Comparison of ENCODE assay signal across 20 cellular contexts in genomic region chr17:1766382-1767135, GRCh38. TPM values are rescaled to one million over a fixed set of nuclear protein-coding genes. Genes with fewer than 3 reads are reported as not detected.
DNase-seq lines count a peak whose midpoint lies in the region; ATAC-seq and TF ChIP-seq lines count a peak whose summit lies in the region.
"Had no signal": no experiment of that assay in that cellular context is flagged by ENCODE, and none has a peak within 500 bp of the region (broad histone marks: within the 10 kb centered on the region; RNA-seq: fewer than 3 reads in every experiment).

No MANE protein-coding gene starts in this region.

- H3K36me3 ChIP-seq in BLaER1 (no peaks in the 10 kb centered on the region), gastrocnemius medialis (peaks cover 0 to 17% of the 10 kb centered on the region in 2 donors), Karpas-422 (ENCODE audit: insufficient read depth, low read length) (no peaks in the 10 kb centered on the region)
- H3K36me3 ChIP-seq: SJCRH30 had no signal

- H3K9me3 ChIP-seq in BLaER1: no peaks in the 10 kb centered on the region
- no peaks in the 10 kb centered on the region for H3K9me3 ChIP-seq in gastrocnemius medialis
- no peaks in the 10 kb centered on the region for H3K9me3 ChIP-seq in Karpas-422 (ENCODE audit: low read length)
- H3K9me3 ChIP-seq: SJCRH30 had no signal

- H3K27me3 ChIP-seq in BLaER1 (no peaks in the 10 kb centered on the region), gastrocnemius medialis (no peaks in the 10 kb centered on the region), Karpas-422 (ENCODE audit: low read length) (no peaks in the 10 kb centered on the region)
- H3K27me3 ChIP-seq: SJCRH30 had no signal

- CTCF ChIA-PET in RWPE1 (lab: Yijun Ruan, JAX): interaction anchor here (0.6 to 1.3 kb wide), 3 partner anchors 9 to 26 kb away, joined by 3 to 4 read pairs (median 3); no protein-coding TSS in a partner anchor

- peak overlapping the region; percentile 43 for H3K4me2 ChIP-seq in BLaER1
- H3K4me2 ChIP-seq in Karpas-422 (ENCODE audit: low read depth, low read length, poor library complexity, severe bottlenecking): no peak overlapping the region

- TF ChIP-seq POLR2A in gastrocnemius medialis (IDR thresholded peaks at IDR 0.05): no peak

- H3K79me2 ChIP-seq in Karpas-422 (ENCODE audit: low read length): no peaks in the 10 kb centered on the region

- no peaks in the 10 kb centered on the region for H4K20me1 ChIP-seq in BLaER1
- no peaks in the 10 kb centered on the region for H4K20me1 ChIP-seq in Karpas-422 (ENCODE audit: insufficient read depth, low read depth, low read length)

- intact Hi-C loops in left ventricle myocardium superior (cut with micrococcal nuclease) (no loop called here), gastrocnemius medialis (cut with DNase I; ENCODE audit: low total_unique reads) (no loop called here)

- H3K9me2 ChIP-seq in Karpas-422 (replicated peaks; ENCODE audit: insufficient read depth, low read length): no peaks in the 10 kb centered on the region

- POLR2A ChIA-PET in RWPE1 (lab: Yijun Ruan, JAX; ENCODE audit: low non-redundant PET): no interaction called here

- peaks cover 98% of the 10 kb centered on the region for H3K4me1 ChIP-seq in BLaER1
- peaks cover 47 to 52% of the 10 kb centered on the region in 2 donors for H3K4me1 ChIP-seq in gastrocnemius medialis
- peaks cover 39% of the 10 kb centered on the region for H3K4me1 ChIP-seq in Karpas-422 (ENCODE audit: low read length)

- no peak overlapping the region for H3K4me3 ChIP-seq in BLaER1
- H3K4me3 ChIP-seq in gastrocnemius medialis: no peak overlapping the region
- no peak overlapping the region for H3K4me3 ChIP-seq in Karpas-422 (ENCODE audit: low read length)
- H3K4me3 ChIP-seq: SJCRH30 had no signal

- ATAC-seq in left ventricle myocardium superior (no peak), gastrocnemius medialis (no peak)
- ATAC-seq in activated CD4-positive, CD25-positive, alpha-beta regulatory T cell treated with anti-CD3 and anti-CD28 coated beads, Interleukin-2, amount 50 U/mL, for 24 hours: no peak
- ATAC-seq: naive thymus-derived CD4-positive, alpha-beta T cell had no signal

- no peak for TF ChIP-seq CTCF in RWPE1 (conservative IDR thresholded peaks at IDR 0.05; ENCODE audit: low read depth)
- no peak for TF ChIP-seq CTCF in gastrocnemius medialis (IDR thresholded peaks at IDR 0.05 in 4 of 5, conservative IDR thresholded peaks at IDR 0.05 in 1 of 5)

- no peak overlapping the region for H2AFZ ChIP-seq in Karpas-422 (ENCODE audit: low read length)

- in situ Hi-C loops in gastrocnemius medialis (cut with MboI; ENCODE audit: low sequenced_read_pairs in 4 of 4): no loop called here

- H3K27ac ChIP-seq in BLaER1 (peak overlapping the region; percentile 82), RWPE1 (peak overlapping the region; percentile 99), gastrocnemius medialis (peak overlapping the region; percentile 97 to 100 (median 98)), Karpas-422 (ENCODE audit: low read length) (no peak overlapping the region)
- H3K27ac ChIP-seq: SJCRH30 had no signal

- H3K9ac ChIP-seq in BLaER1 (0 out of 2 replicates have a peak overlapping the region, but pooled peaks have one; percentile 53), Karpas-422 (ENCODE audit: low read length) (no peak overlapping the region)

- DNase-seq in RWPE1 (ENCODE audit: low spot score): no peak
- DNase-seq in left ventricle myocardium superior: peak; percentile 70
- DNase-seq in gastrocnemius medialis: no peak
- no peak for DNase-seq in NCI-H82 treated with DMSO at 0.1 percent for 48 hours (lab: John Stamatoyannopoulos, UW; ENCODE audit: unreplicated experiment)
- DNase-seq in Karpas-422: no peak
- no peak for DNase-seq in HK-2 (ENCODE audit: unreplicated experiment)
- DNase-seq: activated CD4-positive, alpha-beta memory T cell treated with anti-CD3 and anti-CD28 coated beads, Interleukin-2, amount 10 ng/mL, durations not matched to agents 7 days and 5 days; activated naive CD4-positive, alpha-beta T cell treated with anti-CD3 and anti-CD28 coated beads for 36 hours; activated T-cell treated with anti-CD3 and anti-CD28 coated beads, Interleukin-2, amount 50 U/mL, for 1 hour; DMS79 treated with DMSO at 0.1 percent for 48 hours; effector CD4-positive, alpha-beta T cell; head of caudate nucleus; KG1; naive thymus-derived CD4-positive, alpha-beta T cell; NCI-H1048; posterior cingulate gyrus had no signal

RNA-seq across cellular contexts. Expression of gene SERPINF1, which starts 4.7 kb away (rescaled TPM):
- total RNA-seq in left ventricle myocardium superior (146 TPM), gastrocnemius medialis (100 to 1,000 TPM; 554 to 698 (median 631) TPM)
- 45.5 and 62.2 TPM in 2 replicates for total RNA-seq in Karpas-422 (2014; rRNA removed; shearing (Covaris generic); ENCODE audit: low replicate concordance)
- total RNA-seq: activated CD4-positive, alpha-beta memory T cell treated with anti-CD3 and anti-CD28 coated beads, Interleukin-2, amount 10 ng/mL, durations not matched to agents 7 days and 5 days; activated naive CD4-positive, alpha-beta T cell treated with anti-CD3 and anti-CD28 coated beads for 36 hours; lung microvascular endothelial cell had no signal

RNA-seq across cellular contexts. Expression of gene SERPINF2, which starts 23.9 kb away (rescaled TPM):
- total RNA-seq in left ventricle myocardium superior (1.4 TPM), gastrocnemius medialis (1 to 10 TPM in 3 of 4 donors, under 1 TPM in 1; 0.85 to 6.4 (median 4.3) TPM)
- total RNA-seq in Karpas-422 (2014; rRNA removed; shearing (Covaris generic); ENCODE audit: low replicate concordance): 0.19 and 0.32 TPM in 2 replicates
- total RNA-seq: activated naive CD4-positive, alpha-beta T cell treated with anti-CD3 and anti-CD28 coated beads for 36 hours; lung microvascular endothelial cell; SJCRH30 had no signal

RNA-seq across cellular contexts. Expression of gene WDR81, which starts 42.1 kb away (rescaled TPM):
- total RNA-seq in left ventricle myocardium superior (7.6 TPM), gastrocnemius medialis (10 to 100 TPM; 22.3 to 61.1 (median 42.7) TPM)
- total RNA-seq in Karpas-422 (2014; rRNA removed; shearing (Covaris generic); ENCODE audit: low replicate concordance): 11.7 and 28.9 TPM in 2 replicates

RNA-seq across cellular contexts. Expression of gene TLCD2, which starts 56.4 kb away (rescaled TPM):
- total RNA-seq in left ventricle myocardium superior (1.7 TPM), gastrocnemius medialis (under 1 TPM; 0.66 to 0.95 (median 0.85) TPM)
- total RNA-seq in Karpas-422 (2014; rRNA removed; shearing (Covaris generic); ENCODE audit: low replicate concordance): not detected in 2 replicates
